In the genomic region with DNA sequence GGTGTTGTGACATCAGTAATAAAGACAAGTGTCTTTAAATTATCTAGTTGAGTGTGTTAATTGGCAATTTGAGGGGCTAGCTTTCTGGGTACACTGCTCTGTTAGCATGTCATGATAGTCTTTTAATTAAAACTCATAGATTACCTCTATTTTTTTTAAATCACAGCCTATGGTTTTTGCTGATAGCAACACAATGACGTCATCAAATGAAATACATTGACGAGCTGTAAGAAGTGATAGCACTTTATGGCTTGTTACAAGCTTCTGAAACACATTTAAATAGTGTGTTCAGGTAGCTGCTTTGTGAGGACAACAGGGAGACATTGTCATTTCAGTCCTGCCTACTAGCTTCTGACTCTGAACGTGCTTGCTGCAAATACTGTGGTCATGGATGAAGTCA, we compare ENCODE assay signal across 30 cellular contexts.
"Had no signal": no experiment of that assay in that cellular context is flagged by ENCODE, and none has a peak within 500 bp of the region (broad histone marks: within the 10 kb centered on the region; RNA-seq: fewer than 3 reads in every experiment).

No MANE protein-coding gene starts in this region.

- H3K36me3 Mint-ChIP-seq: immature natural killer cell; naive B cell; stimulated activated effector memory CD8-positive, alpha-beta T cell treated with anti-CD3 and anti-CD28 coated beads, Interleukin-12 subunit alpha, Interleukin-12 subunit beta, amount 100 ng/mL, for 72 hours had no signal

- FAIRE-seq: islet of Langerhans, urothelium cell line had no signal

- H3K4me3 Mint-ChIP-seq: immature natural killer cell; naive B cell; natural killer cell treated with Interleukin-12 subunit alpha and Interleukin-12 subunit beta and Interleukin-15 and Interleukin-18, amount 100 ng/mL, for 72 hours; stimulated activated effector memory CD8-positive, alpha-beta T cell treated with anti-CD3 and anti-CD28 coated beads, Interleukin-12 subunit alpha, Interleukin-12 subunit beta, amount 100 ng/mL, for 72 hours; stimulated activated naive CD8-positive, alpha-beta T cell treated with anti-CD3 and anti-CD28 coated beads, Interleukin-15, Interleukin-2, amounts not matched to agents 100 ng/mL and 50 ng/mL, for 24 hours had no signal

- DNase-seq: hypothalamus; immature natural killer cell; kidney; left colon; left lung; lower lobe of right lung; mammary epithelial cell; mesenchymal stem cell; naive B cell; nucleus accumbens; pancreas; posterior cingulate gyrus; retina; right cardiac atrium; sigmoid colon; small intestine; spleen; stimulated activated CD4-positive, alpha-beta T cell treated with anti-CD3 and anti-CD28 coated beads, Interleukin-4, amount 100 ng/mL, for 24 hours; stimulated activated naive CD4-positive, alpha-beta T cell; tibial artery; trophoblast cell; upper lobe of right lung had no signal

- H3K36me3 ChIP-seq: left lung, lower lobe of right lung, pancreas, prostate gland, sigmoid colon, spleen, suprapubic skin, thoracic aorta, tibial artery, upper lobe of right lung had no signal

- H3K4me3 ChIP-seq: left lung, lower lobe of right lung, pancreas, prostate gland, sigmoid colon, spleen, suprapubic skin, thoracic aorta, tibial artery, upper lobe of right lung had no signal

- H3K27me3 ChIP-seq: left lung, pancreas, sigmoid colon, spleen, suprapubic skin, tibial artery, upper lobe of right lung had no signal

- H3K27me3 Mint-ChIP-seq: naive B cell; natural killer cell treated with Interleukin-12 subunit alpha and Interleukin-12 subunit beta and Interleukin-15 and Interleukin-18, amount 100 ng/mL, for 72 hours; stimulated activated naive CD8-positive, alpha-beta T cell treated with anti-CD3 and anti-CD28 coated beads, Interleukin-15, Interleukin-2, amounts not matched to agents 100 ng/mL and 50 ng/mL, for 24 hours had no signal

- H3K9me3 ChIP-seq: left lung, lower lobe of right lung, pancreas, prostate gland, sigmoid colon, spleen, suprapubic skin, thoracic aorta, tibial artery, upper lobe of right lung had no signal

- H3K27ac ChIP-seq: left lung, lower lobe of right lung, pancreas, prostate gland, sigmoid colon, spleen, suprapubic skin, thoracic aorta, tibial artery, upper lobe of right lung had no signal

- H3K4me1 Mint-ChIP-seq: immature natural killer cell; naive B cell; stimulated activated effector memory CD8-positive, alpha-beta T cell treated with anti-CD3 and anti-CD28 coated beads, Interleukin-12 subunit alpha, Interleukin-12 subunit beta, amount 100 ng/mL, for 72 hours had no signal

- ATAC-seq: left colon; left lung; lower lobe of right lung; natural killer cell treated with Interleukin-12 subunit alpha and Interleukin-12 subunit beta and Interleukin-15 and Interleukin-18, amount 100 ng/mL, for 72 hours; pancreas; right cardiac atrium; stimulated activated effector memory CD8-positive, alpha-beta T cell treated with anti-CD3 and anti-CD28 coated beads, Interleukin-12 subunit alpha, Interleukin-12 subunit beta, amount 100 ng/mL, for 72 hours; upper lobe of right lung had no signal

- H3K9me3 Mint-ChIP-seq: stimulated activated naive CD8-positive, alpha-beta T cell treated with anti-CD3 and anti-CD28 coated beads, Interleukin-15, Interleukin-2, amounts not matched to agents 100 ng/mL and 50 ng/mL, for 24 hours had no signal

- H3K4me1 ChIP-seq: left lung, lower lobe of right lung, pancreas, prostate gland, sigmoid colon, spleen, suprapubic skin, tibial artery, upper lobe of right lung had no signal

- H3K27ac Mint-ChIP-seq: immature natural killer cell; naive B cell; natural killer cell treated with Interleukin-12 subunit alpha and Interleukin-12 subunit beta and Interleukin-15 and Interleukin-18, amount 100 ng/mL, for 72 hours; stimulated activated effector memory CD8-positive, alpha-beta T cell treated with anti-CD3 and anti-CD28 coated beads, Interleukin-12 subunit alpha, Interleukin-12 subunit beta, amount 100 ng/mL, for 72 hours; stimulated activated naive CD8-positive, alpha-beta T cell treated with anti-CD3 and anti-CD28 coated beads, Interleukin-15, Interleukin-2, amounts not matched to agents 100 ng/mL and 50 ng/mL, for 24 hours had no signal
